1 cellular context compared by ENCODE assay signal in genomic region chr5:177512736-177513380, GRCh38.
TF ChIP-seq lines count a peak whose summit lies in the region.

No MANE protein-coding gene starts in this region.

TF ChIP-seq in K562, 482 proteins besides CTCF, POLR2A, EP300 and RAD21:
- TF ChIP-seq TFAP4 (CRISPR knock-in tag; IDR thresholded peaks at IDR 0.05; ENCODE audit: borderline replicate concordance) (0 out of 2 replicates have a peak, but pooled peaks have one; percentile 27), FOS (IDR thresholded peaks at IDR 0.05; ENCODE audit: extremely low read depth, insufficient read length) (no peak)
